In genomic region chr1:85438353-85438752, GRCh38 we compare ENCODE assay signal across 1 cellular context.
TF ChIP-seq lines count a peak whose summit lies in the region.

No MANE protein-coding gene starts in this region.

TF ChIP-seq in WTC11, 78 proteins besides CTCF, POLR2A, EP300 and RAD21 (continued from another document):
- no peak for TF ChIP-seq ZNF532 (CRISPR knock-in tag; IDR thresholded peaks at IDR 0.05; ENCODE audit: borderline replicate concordance)
- TF ChIP-seq EMX1 (CRISPR knock-in tag; IDR thresholded peaks at IDR 0.05) = no peak
- TF ChIP-seq ZNF512 (CRISPR knock-in tag; IDR thresholded peaks at IDR 0.05; ENCODE audit: borderline replicate concordance) = no peak
- no peak for TF ChIP-seq CDX4 (CRISPR knock-in tag; IDR thresholded peaks at IDR 0.05; ENCODE audit: borderline replicate concordance)
- TF ChIP-seq CBFB (CRISPR knock-in tag; IDR thresholded peaks at IDR 0.05; ENCODE audit: low read depth) = no peak
- no peak for TF ChIP-seq FOXP1 (CRISPR knock-in tag; IDR thresholded peaks at IDR 0.05; ENCODE audit: borderline replicate concordance)
